16 cellular contexts compared by ENCODE assay signal in genomic region chr1:7410156-7410555, GRCh38.
DNase-seq lines count a peak whose midpoint lies in the region; ATAC-seq and TF ChIP-seq lines count a peak whose summit lies in the region.
"Had no signal": no experiment of that assay in that cellular context is flagged by ENCODE, and none has a peak within 500 bp of the region (broad histone marks: within the 10 kb centered on the region; RNA-seq: fewer than 3 reads in every experiment).

No MANE protein-coding gene starts in this region.

- TF ChIP-seq POLR2A in spleen (IDR thresholded peaks at IDR 0.05) = no peak

- no peaks in the 10 kb centered on the region for H3K4me1 Mint-ChIP-seq in activated CD4-positive, alpha-beta T cell treated with anti-CD3 and anti-CD28 coated beads, Interleukin-2, amount 10 ng/mL, durations not matched to agents 24 days and 14 days
- H3K4me1 Mint-ChIP-seq in activated CD8-positive, alpha-beta T cell treated with anti-CD3 and anti-CD28 coated beads, Interleukin-2, amount 10 ng/mL, durations not matched to agents 7 days and 5 days (ENCODE audit: low read depth) = no peaks in the 10 kb centered on the region

- CTCF ChIA-PET in activated CD8-positive, alpha-beta T cell treated with anti-CD3 and anti-CD28 coated beads, Interleukin-2, amount 10 ng/mL, durations not matched to agents 7 days and 5 days (lab: Charles Lee) = no interaction called here
- CTCF ChIA-PET in A673 (lab: Charles Lee) = no interaction called here

- peak; percentile 21 for DNase-seq in activated CD4-positive, alpha-beta T cell treated with anti-CD3 and anti-CD28 coated beads, Interleukin-2, amount 10 ng/mL, durations not matched to agents 24 days and 14 days
- no peak for DNase-seq in activated CD4-positive, alpha-beta T cell treated with anti-CD3 and anti-CD28 coated beads, Interleukin-2, amount 50 U/mL, for 4 hours
- DNase-seq in left lobe of liver (ENCODE audit: low spot score) (peak; percentile 19), spleen (peak; percentile 27), cerebellar cortex (ENCODE audit: low spot score) (no peak), A673 (ENCODE audit: low spot score) (no peak)
- no peak for DNase-seq in activated CD8-positive, alpha-beta T cell treated with anti-CD3 and anti-CD28 coated beads, Interleukin-2, amount 10 ng/mL, durations not matched to agents 7 days and 5 days
- DNase-seq: C1 segment of cervical spinal cord, MM.1S, NCI-H1105, NCI-H1694 treated with DMSO at 0.1 percent for 48 hours, NCI-H446, NCI-H748 treated with DMSO at 0.1 percent for 48 hours, PC-3 had no signal

- H3K27me3 ChIP-seq in KMS-11 (ENCODE audit: insufficient read depth, low read depth) (no peaks in the 10 kb centered on the region), spleen (replicated peaks in 1 of 7) (no peaks in the 10 kb centered on the region), A673 (replicated peaks; ENCODE audit: insufficient read depth, low read depth, low read length, poor library complexity) (no peaks in the 10 kb centered on the region)

- H3K36me3 ChIP-seq in KMS-11 (ENCODE audit: insufficient read depth) (no peaks in the 10 kb centered on the region), spleen (no peaks in the 10 kb centered on the region), A673 (ENCODE audit: insufficient read depth, low read length, poor library complexity, severe bottlenecking) (no peaks in the 10 kb centered on the region)

- no peak for ATAC-seq in left lobe of liver
- no peak for ATAC-seq in activated CD8-positive, alpha-beta T cell treated with anti-CD3 and anti-CD28 coated beads, Interleukin-2, amount 10 ng/mL, durations not matched to agents 7 days and 5 days
- ATAC-seq: PC-3 had no signal

- no peak overlapping the region for H2AFZ ChIP-seq in KMS-11 (ENCODE audit: low read depth)

- H3K9ac ChIP-seq in KMS-11 = peak overlapping the region; percentile 9; the same call in 1 of the 2 replicates

- BruUV-seq in A673 (replicated peaks; lab: Mats Ljungman, UMichigan) = no TSS peak

- POLR2A ChIA-PET in activated CD8-positive, alpha-beta T cell treated with anti-CD3 and anti-CD28 coated beads, Interleukin-2, amount 10 ng/mL, durations not matched to agents 7 days and 5 days (lab: Charles Lee) = no interaction called here
- POLR2A ChIA-PET in A673 (lab: Charles Lee; ENCODE audit: low non-redundant PET) = no interaction called here

- no peak overlapping the region for H3K27ac Mint-ChIP-seq in activated CD4-positive, alpha-beta T cell treated with anti-CD3 and anti-CD28 coated beads, Interleukin-2, amount 10 ng/mL, durations not matched to agents 24 days and 14 days
- no peak overlapping the region for H3K27ac Mint-ChIP-seq in activated CD8-positive, alpha-beta T cell treated with anti-CD3 and anti-CD28 coated beads, Interleukin-2, amount 10 ng/mL, durations not matched to agents 7 days and 5 days

- H3K9me3 ChIP-seq in spleen (no peaks in the 10 kb centered on the region), A673 (ENCODE audit: low read depth, low read length, poor library complexity, severe bottlenecking) (no peaks in the 10 kb centered on the region)

- H3K36me3 Mint-ChIP-seq in activated CD4-positive, alpha-beta T cell treated with anti-CD3 and anti-CD28 coated beads, Interleukin-2, amount 10 ng/mL, durations not matched to agents 24 days and 14 days (ENCODE audit: low read depth) = no peaks in the 10 kb centered on the region
- H3K36me3 Mint-ChIP-seq in activated CD8-positive, alpha-beta T cell treated with anti-CD3 and anti-CD28 coated beads, Interleukin-2, amount 10 ng/mL, durations not matched to agents 7 days and 5 days (ENCODE audit: low read depth) = no peaks in the 10 kb centered on the region

- H3K4me1 ChIP-seq in KMS-11 (ENCODE audit: low read depth, poor library complexity, severe bottlenecking) = peaks cover 59% of the 10 kb centered on the region
- H3K4me1 ChIP-seq in spleen = no peaks in the 10 kb centered on the region
- no peaks in the 10 kb centered on the region for H3K4me1 ChIP-seq in A673 (ENCODE audit: insufficient read depth, low read length, poor library complexity, severe bottlenecking)

- TF ChIP-seq CTCF in KMS-11 (conservative IDR thresholded peaks at IDR 0.05; ENCODE audit: low read depth, low read length) = no peak
- no peak for TF ChIP-seq CTCF in spleen (IDR thresholded peaks at IDR 0.05 in 8 of 11, conservative IDR thresholded peaks at IDR 0.05 in 3 of 11)
- no peak for TF ChIP-seq CTCF in A673 (conservative IDR thresholded peaks at IDR 0.05; ENCODE audit: low read depth, low read length)

- no peaks in the 10 kb centered on the region for H4K20me1 ChIP-seq in KMS-11 (ENCODE audit: insufficient read depth)

- peak overlapping the region; percentile 8 for H3K4me2 ChIP-seq in KMS-11

- H3K27ac ChIP-seq in KMS-11 (peak overlapping the region; percentile 44), spleen (no peak overlapping the region), A673 (ENCODE audit: low read depth, low read length, poor library complexity, severe bottlenecking) (no peak overlapping the region)
- H3K27ac ChIP-seq: 22Rv1 had no signal

- H3K79me2 ChIP-seq in KMS-11 (ENCODE audit: insufficient read depth, low read depth) = no peaks in the 10 kb centered on the region

- no peak overlapping the region for H3K4me3 Mint-ChIP-seq in activated CD4-positive, alpha-beta T cell treated with anti-CD3 and anti-CD28 coated beads, Interleukin-2, amount 10 ng/mL, durations not matched to agents 24 days and 14 days
- H3K4me3 Mint-ChIP-seq in activated CD8-positive, alpha-beta T cell treated with anti-CD3 and anti-CD28 coated beads, Interleukin-2, amount 10 ng/mL, durations not matched to agents 7 days and 5 days = no peak overlapping the region

- WGBS in spleen, 5 donors = 78 to 87% (median 84%) methylated on average over 10 of the region's 10 CpGs

- H3K27me3 Mint-ChIP-seq in activated CD4-positive, alpha-beta T cell treated with anti-CD3 and anti-CD28 coated beads, Interleukin-2, amount 10 ng/mL, durations not matched to agents 24 days and 14 days = no peaks in the 10 kb centered on the region
- H3K27me3 Mint-ChIP-seq in activated CD8-positive, alpha-beta T cell treated with anti-CD3 and anti-CD28 coated beads, Interleukin-2, amount 10 ng/mL, durations not matched to agents 7 days and 5 days (ENCODE audit: low read depth) = no peaks in the 10 kb centered on the region

- intact Hi-C loops in activated CD4-positive, alpha-beta T cell treated with anti-CD3 and anti-CD28 coated beads, Interleukin-2, amount 10 ng/mL, durations not matched to agents 24 days and 14 days (cut with micrococcal nuclease) = no loop called here
- intact Hi-C loops in spleen (cut with DNase I; ENCODE audit: low total_unique reads) = no loop called here
- intact Hi-C loops in A673 (cut with micrococcal nuclease; ENCODE audit: unreplicated experiment) = no loop called here

- H3K4me3 ChIP-seq in KMS-11 (IDR thresholded peaks at IDR 0.05; ENCODE audit: insufficient read depth, low read depth, low read length) (no peak overlapping the region), spleen (no peak overlapping the region), A673 (ENCODE audit: low read depth, low read length, poor library complexity, severe bottlenecking) (no peak overlapping the region)

- no peaks in the 10 kb centered on the region for H3K9me3 Mint-ChIP-seq in activated CD4-positive, alpha-beta T cell treated with anti-CD3 and anti-CD28 coated beads, Interleukin-2, amount 10 ng/mL, durations not matched to agents 24 days and 14 days
- H3K9me3 Mint-ChIP-seq in activated CD8-positive, alpha-beta T cell treated with anti-CD3 and anti-CD28 coated beads, Interleukin-2, amount 10 ng/mL, durations not matched to agents 7 days and 5 days (ENCODE audit: insufficient read depth) = no peaks in the 10 kb centered on the region

Comparison
In these comparisons a context has a peak if more than half of its experiments do, and no peak if none do; other contexts are left out.
1. DNase-seq: peak in activated CD4-positive, alpha-beta T cell treated with anti-CD3 and anti-CD28 coated beads, Interleukin-2, amount 10 ng/mL, durations not matched to agents 24 days and 14 days (single experiment), left lobe of liver (single experiment) and spleen (single experiment); none in activated CD4-positive, alpha-beta T cell treated with anti-CD3 and anti-CD28 coated beads, Interleukin-2, amount 50 U/mL, for 4 hours (0 of 2), cerebellar cortex (single experiment), activated CD8-positive, alpha-beta T cell treated with anti-CD3 and anti-CD28 coated beads, Interleukin-2, amount 10 ng/mL, durations not matched to agents 7 days and 5 days (single experiment) and A673 (single experiment).